In the genomic region with DNA sequence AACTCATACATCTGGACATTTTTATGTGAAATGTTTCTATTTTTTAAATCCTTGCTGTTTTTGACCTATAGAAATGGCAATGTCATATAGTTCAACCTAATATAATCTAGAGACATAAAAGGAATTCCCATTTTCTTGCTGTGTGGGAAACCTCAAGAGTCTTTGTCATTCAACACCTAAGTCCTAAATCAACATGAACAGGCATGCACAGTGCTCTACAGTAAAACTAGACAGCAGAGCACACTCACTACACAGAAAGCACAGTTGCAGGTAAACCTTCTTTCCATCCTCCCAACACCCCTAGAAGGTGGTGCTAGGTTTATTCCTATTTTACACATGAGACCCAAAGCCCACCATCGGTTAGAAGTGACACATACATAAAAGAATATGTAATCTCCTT, we compare ENCODE assay signal across 23 cellular contexts.
A peak's percentile ranks its signal among the peaks of the same experiment; 100 is the strongest.
DNase-seq lines count a peak whose midpoint lies in the region; ATAC-seq, FAIRE-seq and TF ChIP-seq lines count a peak whose summit lies in the region.
"Had no signal": no experiment of that assay in that cellular context is flagged by ENCODE, and none has a peak within 500 bp of the region (broad histone marks: within the 10 kb centered on the region; RNA-seq: fewer than 3 reads in every experiment).

No MANE protein-coding gene starts in this region.

- CTCF ChIA-PET in mammary epithelial cell (lab: Charles Lee; ENCODE audit: low non-redundant PET): no interaction called here

- TF ChIP-seq POLR2A in breast epithelium (IDR thresholded peaks at IDR 0.05) (no peak), vagina (IDR thresholded peaks at IDR 0.05) (no peak)

- TF ChIP-seq CTCF in mammary epithelial cell (conservative IDR thresholded peaks at IDR 0.05 in 1 of 2, IDR thresholded peaks at IDR 0.05 in 1 of 2; ENCODE audit: extremely low read depth in 1 of 2, insufficient read depth in 1 of 2, low read depth in 1 of 2, low read length in 2 of 2): no peak
- no peak for TF ChIP-seq CTCF in breast epithelium (IDR thresholded peaks at IDR 0.05)
- no peak for TF ChIP-seq CTCF in foreskin keratinocyte (conservative IDR thresholded peaks at IDR 0.05)
- no peak for TF ChIP-seq CTCF in nephron (IDR thresholded peaks at IDR 0.05; ENCODE audit: unreplicated experiment in 3 of 3)
- no peak for TF ChIP-seq CTCF in vagina (IDR thresholded peaks at IDR 0.05)
- no peak for TF ChIP-seq CTCF in D721Med (IDR thresholded peaks at IDR 0.05; ENCODE audit: insufficient read depth, missing control alignments)

- dilution Hi-C loops in mammary epithelial cell (cut with HindIII; ENCODE audit: low sequenced_read_pairs): no loop called here

- 78% methylated on average over 1 of the region's 1 CpG for WGBS in mammary epithelial cell (ENCODE audit: low coverage, missing lambda C conversion rate)

- no peak overlapping the region for H3K4me3 Mint-ChIP-seq in nephron
- H3K4me3 Mint-ChIP-seq: CD4-positive, CD25-positive, alpha-beta regulatory T cell had no signal

- H3K4me3 ChIP-seq in mammary epithelial cell (replicated peaks in 1 of 3; ENCODE audit: insufficient read depth in 1 of 3, low read depth in 2 of 3, low read length in 3 of 3) (no peak overlapping the region), breast epithelium (no peak overlapping the region), vagina (no peak overlapping the region)
- H3K4me3 ChIP-seq: BLaER1, K562, MG63, SJSA1 had no signal

- H3K36me3 ChIP-seq in mammary epithelial cell (ENCODE audit: insufficient read depth, low read length) (no peaks in the 10 kb centered on the region), breast epithelium (no peaks in the 10 kb centered on the region), vagina (no peaks in the 10 kb centered on the region)
- H3K36me3 ChIP-seq: BLaER1, MG63, SJSA1 had no signal

- no peak for FAIRE-seq in D721Med (lab: Jason Lieb, UNC)
- FAIRE-seq: G401.6, H54, HepG2, K562 had no signal

- no peak overlapping the region for H2AFZ ChIP-seq in mammary epithelial cell (ENCODE audit: low read depth, low read length)

- DNase-seq in mammary epithelial cell (peak; percentile 61), breast epithelium (ENCODE audit: low spot score in 2 of 2) (no peak), foreskin keratinocyte (peak; percentile 47 to 74), vagina (ENCODE audit: extremely low spot score in 2 of 2) (no peak), D721Med (ENCODE audit: insufficient read length, low spot score) (no peak), medulla oblongata (ENCODE audit: extremely low spot score) (no peak), caudate nucleus (lab: John Stamatoyannopoulos, UW) (no peak)
- DNase-seq: CD4-positive, CD25-positive, alpha-beta regulatory T cell; MG63; NCI-H1105 treated with DMSO at 0.1 percent for 48 hours; NCI-H146; NCI-H1930; NCI-H2227 treated with DMSO at 0.1 percent for 48 hours; NCI-H526 treated with DMSO at 0.1 percent for 48 hours; Right ventricle myocardium superior; RPMI8226 had no signal

- intact Hi-C loops in mammary epithelial cell (cut with micrococcal nuclease): no loop called here
- intact Hi-C loops in breast epithelium (cut with DNase I; ENCODE audit: low total_unique reads): no loop called here
- intact Hi-C loops in vagina (cut with DNase I): no loop called here

- H3K9ac ChIP-seq in mammary epithelial cell (ENCODE audit: insufficient read depth, low read length): no peak overlapping the region
- H3K9ac ChIP-seq: BLaER1 had no signal

- peaks cover 3% of the 10 kb centered on the region for H3K36me3 Mint-ChIP-seq in nephron (ENCODE audit: low read depth)

- peak; percentile 59 for ATAC-seq in foreskin keratinocyte
- ATAC-seq: HepG2, K562 had no signal

- H3K9me3 ChIP-seq in mammary epithelial cell (replicated peaks; ENCODE audit: insufficient read depth, low read length) (no peaks in the 10 kb centered on the region), breast epithelium (no peaks in the 10 kb centered on the region), vagina (no peaks in the 10 kb centered on the region)
- H3K9me3 ChIP-seq: BLaER1, MG63, SJSA1 had no signal

- H3K27me3 Mint-ChIP-seq in nephron (ENCODE audit: low read depth): peaks cover 4% of the 10 kb centered on the region
- H3K27me3 Mint-ChIP-seq: CD4-positive, CD25-positive, alpha-beta regulatory T cell had no signal

- H3K9me3 Mint-ChIP-seq in nephron: no peaks in the 10 kb centered on the region

- in situ Hi-C loops in mammary epithelial cell (cut with MboI; ENCODE audit: low sequenced_read_pairs in 2 of 2): no loop called here

- H3K79me2 ChIP-seq in mammary epithelial cell (ENCODE audit: insufficient read depth, low read length): no peaks in the 10 kb centered on the region

- H3K27me3 ChIP-seq in mammary epithelial cell (ENCODE audit: insufficient read depth, low read length) (no peaks in the 10 kb centered on the region), breast epithelium (no peaks in the 10 kb centered on the region), foreskin keratinocyte (peaks cover 32% of the 10 kb centered on the region), vagina (no peaks in the 10 kb centered on the region)
- H3K27me3 ChIP-seq: BLaER1, MG63, SJSA1 had no signal

- no peak overlapping the region for H3K27ac ChIP-seq in mammary epithelial cell (ENCODE audit: insufficient read depth, low read depth, low read length)
- H3K27ac ChIP-seq in breast epithelium: no peak overlapping the region
- no peak overlapping the region for H3K27ac ChIP-seq in foreskin keratinocyte
- peak overlapping the region; percentile 37 for H3K27ac ChIP-seq in vagina
- no peak overlapping the region for H3K27ac ChIP-seq in caudate nucleus (ENCODE audit: low read depth, low read length)
- H3K27ac ChIP-seq: BLaER1, SJSA1 had no signal

- TSS peak; percentile 82 for BruUV-seq in mammary epithelial cell (replicated peaks; lab: Mats Ljungman, UMichigan)

- H3K4me2 ChIP-seq in mammary epithelial cell (ENCODE audit: insufficient read depth, low read depth, low read length): peak overlapping the region; percentile 50
- H3K4me2 ChIP-seq: BLaER1 had no signal

- H3K4me1 Mint-ChIP-seq in nephron: peaks cover 61% of the 10 kb centered on the region
- H3K4me1 Mint-ChIP-seq: CD4-positive, CD25-positive, alpha-beta regulatory T cell had no signal

- no peaks in the 10 kb centered on the region for H4K20me1 ChIP-seq in mammary epithelial cell (ENCODE audit: insufficient read depth, low read length)
- H4K20me1 ChIP-seq: BLaER1 had no signal

- H3K27ac Mint-ChIP-seq in nephron: peak overlapping the region in 2 of 3 experiments; percentile 66 to 95
- H3K27ac Mint-ChIP-seq: CD4-positive, CD25-positive, alpha-beta regulatory T cell had no signal

- H3K4me1 ChIP-seq in mammary epithelial cell (ENCODE audit: insufficient read depth, low read length) (peaks cover 17% of the 10 kb centered on the region), breast epithelium (no peaks in the 10 kb centered on the region), foreskin keratinocyte (no peaks in the 10 kb centered on the region), vagina (peaks cover 42% of the 10 kb centered on the region)
- H3K4me1 ChIP-seq: BLaER1 had no signal

Comparison
In these comparisons a context has a peak if more than half of its experiments do, and no peak if none do; other contexts are left out.
1. DNase-seq: peak in mammary epithelial cell (single experiment) and foreskin keratinocyte (2 of 2); none in breast epithelium (0 of 2), vagina (0 of 2), D721Med (single experiment), medulla oblongata (single experiment) and caudate nucleus (0 of 61).